Comparison of ENCODE assay signal across 8 cellular contexts in the genomic region with DNA sequence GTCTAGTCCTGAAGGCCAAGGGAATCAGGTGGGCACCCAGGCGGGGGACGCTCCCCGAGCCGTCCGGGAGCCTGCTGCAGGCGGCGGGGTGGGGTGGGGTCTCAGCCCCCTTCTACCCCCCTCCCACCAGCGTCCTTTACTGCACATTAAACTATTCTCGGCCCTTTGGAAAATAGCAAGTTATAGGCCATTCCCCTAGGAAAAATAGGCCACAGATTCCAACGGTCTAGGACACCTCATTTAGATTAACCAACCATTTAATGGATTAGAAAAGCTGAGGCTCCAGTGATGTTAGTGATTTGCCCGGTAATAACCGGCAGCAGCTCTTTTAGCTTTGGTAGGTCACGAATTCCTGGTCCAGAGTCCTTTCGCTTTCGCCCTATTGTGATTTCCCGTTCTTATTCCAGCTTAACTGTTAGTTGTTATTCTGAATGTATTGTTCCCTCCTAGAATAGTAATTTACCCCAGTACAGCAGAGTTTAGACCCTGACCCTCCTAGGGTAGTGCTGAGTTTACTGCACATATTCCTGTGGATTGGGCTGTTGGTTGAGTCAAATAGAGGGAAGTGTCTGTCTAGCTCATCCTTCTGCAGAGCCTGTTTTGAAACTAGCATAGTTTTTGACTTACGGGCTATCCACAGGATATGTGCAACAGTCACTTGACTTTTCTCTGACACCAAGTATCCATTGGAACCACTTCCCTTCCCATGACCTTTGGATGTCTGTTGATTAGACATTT. TPM values are rescaled to one million over a fixed set of nuclear protein-coding genes. Genes with fewer than 3 reads are reported as not detected.
DNase-seq lines count a peak whose midpoint lies in the region; ATAC-seq and TF ChIP-seq lines count a peak whose summit lies in the region.

No MANE protein-coding gene starts in this region.

- DNase-seq in CD14-positive monocyte (ENCODE audit: low spot score) (peak; percentile 60), HT1080 (ENCODE audit: low read depth) (peak; percentile 80), WTC11 (ENCODE audit: low spot score) (no peak), foreskin fibroblast (peak; percentile 83 to 89), neural progenitor cell (ENCODE audit: low spot score) (peak; percentile 50), NCI-H1105 treated with DMSO at 0.1 percent for 48 hours (lab: John Stamatoyannopoulos, UW) (no peak)

- no peaks in the 10 kb centered on the region for H3K36me3 ChIP-seq in neural progenitor cell

- H3K9ac ChIP-seq in neural progenitor cell, result peak overlapping the region; percentile 10

- H4K20me1 ChIP-seq in neural progenitor cell (ENCODE audit: low read depth), result no peaks in the 10 kb centered on the region

- no peak overlapping the region for H3K27ac ChIP-seq in neural progenitor cell

- H3K27me3 Mint-ChIP-seq in CD14-positive monocyte (ENCODE audit: low read depth in 3 of 3) (peaks cover 0 to 2% (median 0%) of the 10 kb centered on the region in 3 donors), WTC11 (ENCODE audit: low read depth) (peaks cover 13% of the 10 kb centered on the region), neural progenitor cell (ENCODE audit: insufficient read depth, low read depth) (no peaks in the 10 kb centered on the region)

- TF ChIP-seq CTCF in CD14-positive monocyte (IDR thresholded peaks at IDR 0.05) (no peak), WTC11 (IDR thresholded peaks at IDR 0.05) (no peak), foreskin fibroblast (IDR thresholded peaks at IDR 0.05; ENCODE audit: low read depth, low read length) (no peak), neural progenitor cell (IDR thresholded peaks at IDR 0.05) (no peak)

- H3K27me3 ChIP-seq in neural progenitor cell, result peaks cover 43% of the 10 kb centered on the region

- H3K4me1 Mint-ChIP-seq in CD14-positive monocyte (peaks cover 68% of the 10 kb centered on the region), WTC11 (peaks cover 55% of the 10 kb centered on the region), neural progenitor cell (peaks cover 28% of the 10 kb centered on the region)

- POLR2A ChIA-PET in WTC11 (lab: Charles Lee), result interaction anchor here (0.6 to 0.9 kb wide), 6 partner anchors 13 to 189 kb away, joined by 3 read pairs; a partner anchor contains a TSS

- ATAC-seq in GM19035 (IDR thresholded peaks at IDR 0.05; ENCODE audit: unreplicated experiment), result peak; percentile 37
- peak; percentile 5 for ATAC-seq in WTC11
- no peak for ATAC-seq in HG02840 (IDR thresholded peaks at IDR 0.05; ENCODE audit: low FRiP score, unreplicated experiment)

- H3K4me3 Mint-ChIP-seq in CD14-positive monocyte (peak overlapping the region; percentile 88 to 98), WTC11 (peak overlapping the region; percentile 81), neural progenitor cell (peak overlapping the region; percentile 93)

- H3F3A ChIP-seq in neural progenitor cell (ENCODE audit: low read depth), result peaks cover 15% of the 10 kb centered on the region

- H3K36me3 Mint-ChIP-seq in CD14-positive monocyte (peaks cover 37 to 38% of the 10 kb centered on the region in 2 donors), WTC11 (peaks cover 28% of the 10 kb centered on the region), neural progenitor cell (peaks cover 8% of the 10 kb centered on the region)

- peak overlapping the region; percentile 75 for H2AFZ ChIP-seq in neural progenitor cell (replicated peaks)

- intact Hi-C loops in CD14-positive monocyte (cut with micrococcal nuclease), result loop anchor here (1.0 to 10.0 kb wide), 2 partner anchors 8 to 69 kb away; no protein-coding TSS in a partner anchor

- H3K4me2 ChIP-seq in neural progenitor cell, result peak overlapping the region; percentile 91

- peaks cover 14% of the 10 kb centered on the region for H3K79me2 ChIP-seq in neural progenitor cell (ENCODE audit: low read depth)

- CTCF ChIA-PET in WTC11 (lab: Charles Lee), result interaction anchor here (0.7 to 5.0 kb wide), 13 partner anchors 13 to 367 kb away, joined by 3 to 56 read pairs (median 5); a partner anchor contains a TSS

- no peaks in the 10 kb centered on the region for H3K9me3 Mint-ChIP-seq in CD14-positive monocyte
- peaks cover 5% of the 10 kb centered on the region; the same call in 1 of the 2 replicates for H3K9me3 Mint-ChIP-seq in WTC11
- no peaks in the 10 kb centered on the region for H3K9me3 Mint-ChIP-seq in neural progenitor cell

- H3K4me1 ChIP-seq in neural progenitor cell, result peaks cover 15% of the 10 kb centered on the region

- H3K9me3 ChIP-seq in neural progenitor cell (ENCODE audit: low read depth), result no peaks in the 10 kb centered on the region

- peak overlapping the region; percentile 96 to 99 (median 99) for H3K27ac Mint-ChIP-seq in CD14-positive monocyte
- peak overlapping the region; percentile 73 for H3K27ac Mint-ChIP-seq in WTC11
- H3K27ac Mint-ChIP-seq in neural progenitor cell, result peak overlapping the region; percentile 55

- peak overlapping the region; percentile 70 to 90 for H3K4me3 ChIP-seq in foreskin fibroblast (ENCODE audit: low read depth in 1 of 2, low read length in 2 of 2)
- peak overlapping the region; percentile 68 for H3K4me3 ChIP-seq in neural progenitor cell

TF ChIP-seq in WTC11, 78 proteins besides CTCF, POLR2A, EP300 and RAD21:
- TF ChIP-seq FOXP1 (CRISPR knock-in tag; IDR thresholded peaks at IDR 0.05; ENCODE audit: borderline replicate concordance), result no peak
- TF ChIP-seq TP53 (CRISPR knock-in tag; IDR thresholded peaks at IDR 0.05), result no peak
- TF ChIP-seq RELA (CRISPR knock-in tag; IDR thresholded peaks at IDR 0.05; ENCODE audit: borderline replicate concordance), result no peak
- no peak for TF ChIP-seq ETV6 (CRISPR knock-in tag; IDR thresholded peaks at IDR 0.05)
- TF ChIP-seq FOXJ3 (CRISPR knock-in tag; IDR thresholded peaks at IDR 0.05; ENCODE audit: borderline replicate concordance), result no peak
- TF ChIP-seq CREM (CRISPR knock-in tag; IDR thresholded peaks at IDR 0.05), result no peak
TF ChIP-seq in WTC11: peak in this region for 0.

RNA-seq across cellular contexts. Expression of a gene that starts 0.7 kb away (rescaled TPM):
- 100 to 1,000 TPM; 495 to 581 TPM for polyA plus RNA-seq in CD14-positive monocyte
- 203 and 280 TPM in 2 replicates for total RNA-seq in HT1080 (2014; rRNA removed; shearing (Covaris generic))
- polyA plus RNA-seq in HT1080 (2015; cell fraction: cytosol; rRNA removed), result 349 and 373 TPM in 2 replicates
- polyA plus RNA-seq in HT1080 (2015; cell fraction: nucleus; rRNA removed), result 216 and 242 TPM in 2 replicates
- total RNA-seq in WTC11 (2021), result 87.9 to 99.5 TPM (median 99.2 TPM) in 3 replicates
- 37.2 and 48.6 TPM in 2 replicates for total RNA-seq in neural progenitor cell (ENCODE audit: low replicate concordance)

RNA-seq across cellular contexts. Expression of a gene that starts 13.6 kb away (rescaled TPM):
- under 1 TPM in 1 of 2 donors, not detected in 1; 0.26 TPM for polyA plus RNA-seq in CD14-positive monocyte
- total RNA-seq in HT1080 (2014; rRNA removed; shearing (Covaris generic)), result 1.7 and 1.8 TPM in 2 replicates
- 1.9 and 2.1 TPM in 2 replicates for polyA plus RNA-seq in HT1080 (2015; cell fraction: cytosol; rRNA removed)
- polyA plus RNA-seq in HT1080 (2015; cell fraction: nucleus; rRNA removed), result 1.7 and 2.0 TPM in 2 replicates
- total RNA-seq in WTC11 (2021) (10.7 to 18.7 TPM (median 17.6 TPM) in 3 replicates), neural progenitor cell (ENCODE audit: low replicate concordance) (4.9 and 7.6 TPM in 2 replicates)

RNA-seq across cellular contexts. Expression of a gene that starts 23.2 kb away (rescaled TPM):
- polyA plus RNA-seq in CD14-positive monocyte, result under 1 TPM in 1 of 2 donors, not detected in 1; 0.06 TPM
- not detected in 2 replicates for total RNA-seq in HT1080 (2014; rRNA removed; shearing (Covaris generic))
- polyA plus RNA-seq in HT1080 (2015; cell fraction: cytosol; rRNA removed), result 0.36 TPM in 1 of 2 replicates, not detected in the other
- polyA plus RNA-seq in HT1080 (2015; cell fraction: nucleus; rRNA removed), result 0.09 and 0.16 TPM in 2 replicates
- 0.42 to 0.69 TPM (median 0.44 TPM) in 3 replicates for total RNA-seq in WTC11 (2021)
- 2.7 TPM in 2 replicates for total RNA-seq in neural progenitor cell (ENCODE audit: low replicate concordance)

Comparison
In these comparisons a context has a peak if more than half of its experiments do, and no peak if none do; other contexts are left out.
1. DNase-seq: peak in CD14-positive monocyte (single experiment), HT1080 (single experiment), foreskin fibroblast (2 of 2) and neural progenitor cell (single experiment); none in WTC11 (single experiment) and NCI-H1105 treated with DMSO at 0.1 percent for 48 hours (single experiment).
2. Peak in every context shown above with its lines, with median percentiles within 50 percentile points of each other: H3K27ac Mint-ChIP-seq and H3K4me3 Mint-ChIP-seq.